Comparison of ENCODE assay signal across 8 cellular contexts in genomic region chr2:53970898-53971681, GRCh38. TPM values are rescaled to one million over a fixed set of nuclear protein-coding genes. Genes with fewer than 3 reads are reported as not detected.
DNase-seq lines count a peak whose midpoint lies in the region; ATAC-seq, FAIRE-seq and TF ChIP-seq lines count a peak whose summit lies in the region.

Gene PSME4 (minus strand): TSS chr2:53970993. CDS start chr2:53970784, 209 bp downstream.

- H4K20me1 ChIP-seq in keratinocyte (ENCODE audit: control insufficient read depth, extremely low read depth, insufficient read depth, low read length), result peaks cover 3% of the 10 kb centered on the region

- H3K36me3 ChIP-seq in keratinocyte (ENCODE audit: control insufficient read depth in 2 of 2, extremely low read depth in 1 of 2, insufficient read depth in 2 of 2, low read length in 2 of 2), result peaks cover 0 to 7% of the 10 kb centered on the region in 2 experiments

- H3K4me1 ChIP-seq in keratinocyte (ENCODE audit: control insufficient read depth, extremely low read depth, insufficient read depth, low read length), result peaks cover 17% of the 10 kb centered on the region

- H3K4me3 ChIP-seq in AG10803 (ENCODE audit: low read length) (peak within 1 kb of the TSS; percentile 98), keratinocyte (ENCODE audit: control insufficient read depth in 2 of 3, extremely low read depth in 1 of 3, insufficient read depth in 2 of 3, low read depth in 1 of 3, low read length in 3 of 3) (peak within 1 kb of the TSS; percentile 85 to 99 (median 98))

- peak; percentile 90 for DNase-seq in AG10803 (ENCODE audit: low read depth)
- peak; percentile 82 for DNase-seq in NCI-H446 treated with DMSO at 0.1 percent for 48 hours (lab: John Stamatoyannopoulos, UW)
- peak; percentile 88 for DNase-seq in activated CD4-positive, alpha-beta T cell treated with anti-CD3 and anti-CD28 coated beads for 1 hour
- DNase-seq in cerebellum (ENCODE audit: low spot score), result peak; percentile 92
- DNase-seq in keratinocyte (ENCODE audit: low read depth, low spot score), result no peak
- DNase-seq in stimulated activated CD4-positive, alpha-beta T cell treated with anti-CD3 and anti-CD28 coated beads, Interleukin-12 subunit alpha, Interleukin-12 subunit beta, amount 100 ng/mL, for 48 hours (ENCODE audit: low read depth in 2 of 3, low spot score in 1 of 3), result peak; percentile 79 to 95 (median 90)

- H3K9me3 ChIP-seq in keratinocyte (ENCODE audit: control insufficient read depth, low read depth, low read length), result no peaks in the 10 kb centered on the region

- peak within 1 kb of the TSS; percentile 92 for H3K4me2 ChIP-seq in keratinocyte (ENCODE audit: control insufficient read depth, extremely low read depth, insufficient read depth, low read depth, low read length)

- TF ChIP-seq CTCF in AG10803 (conservative IDR thresholded peaks at IDR 0.05; ENCODE audit: low read length) (no peak), keratinocyte (optimal IDR thresholded peaks at IDR 0.05 in 1 of 3, IDR thresholded peaks at IDR 0.05 in 1 of 3, conservative IDR thresholded peaks at IDR 0.05 in 1 of 3; ENCODE audit: extremely low read depth in 1 of 3, insufficient read depth in 2 of 3, low read length in 3 of 3) (no peak)

- peak within 1 kb of the TSS; percentile 81 for H2AFZ ChIP-seq in keratinocyte (ENCODE audit: control insufficient read depth, low read length)

- no peak for FAIRE-seq in keratinocyte (lab: Jason Lieb, UNC)

- peak; percentile 87 for ATAC-seq in GM19035 (IDR thresholded peaks at IDR 0.05; ENCODE audit: unreplicated experiment)
- peak; percentile 92 for ATAC-seq in HG03280 (IDR thresholded peaks at IDR 0.05; ENCODE audit: unreplicated experiment)

- dilution Hi-C loops in keratinocyte (cut with MboI; ENCODE audit: extremely low pct_ligation_motif_present, low sequenced_read_pairs), result no loop called here

- no peaks in the 10 kb centered on the region for H3K9me1 ChIP-seq in keratinocyte (ENCODE audit: control insufficient read depth, extremely low read depth, insufficient read depth, low read length)

- H3K9ac ChIP-seq in keratinocyte (ENCODE audit: control insufficient read depth, extremely low read depth, insufficient read depth, low read length), result peak within 1 kb of the TSS; percentile 99

- H3K27ac ChIP-seq in keratinocyte (ENCODE audit: control insufficient read depth, insufficient read depth, low read length), result peak within 1 kb of the TSS; percentile 98

- H3K79me2 ChIP-seq in keratinocyte (ENCODE audit: control insufficient read depth, insufficient read depth, low read length), result peaks cover 51% of the 10 kb centered on the region

- no peaks in the 10 kb centered on the region for H3K27me3 ChIP-seq in keratinocyte (ENCODE audit: control insufficient read depth, extremely low read depth, insufficient read depth, low read length)

RNA-seq across cellular contexts. Expression of gene PSME4, which starts in this region (rescaled TPM):
- total RNA-seq in cerebellum, result 48.5 TPM
- 45.8 to 59.4 TPM (median 46.2 TPM) in 3 replicates for polyA plus RNA-seq in keratinocyte
- polyA plus RNA-seq in keratinocyte (2011; ENCODE audit: low read depth), result 22.6 TPM
- 36.9 and 76.6 TPM in 2 replicates for polyA plus RNA-seq in keratinocyte (2011; cell fraction: cytosol; rRNA removed)
- polyA plus RNA-seq in keratinocyte (2011; cell fraction: nucleus; rRNA removed), result 92.7 and 104 TPM in 2 replicates
- 41.5 and 58.1 TPM in 2 replicates for polyA plus RNA-seq in keratinocyte (2012; ENCODE audit: low replicate concordance)
- 25.1 to 154 TPM (median 91.7 TPM) in 3 replicates for polyA minus RNA-seq in keratinocyte
- polyA minus RNA-seq in keratinocyte (2011; cell fraction: cytosol; rRNA and poly(A)+ RNA removed), result 46.6 TPM
- 69.2 and 158 TPM in 2 replicates for polyA minus RNA-seq in keratinocyte (2011; cell fraction: nucleus; rRNA and poly(A)+ RNA removed)
